8 cellular contexts compared by ENCODE assay signal in the genomic region with DNA sequence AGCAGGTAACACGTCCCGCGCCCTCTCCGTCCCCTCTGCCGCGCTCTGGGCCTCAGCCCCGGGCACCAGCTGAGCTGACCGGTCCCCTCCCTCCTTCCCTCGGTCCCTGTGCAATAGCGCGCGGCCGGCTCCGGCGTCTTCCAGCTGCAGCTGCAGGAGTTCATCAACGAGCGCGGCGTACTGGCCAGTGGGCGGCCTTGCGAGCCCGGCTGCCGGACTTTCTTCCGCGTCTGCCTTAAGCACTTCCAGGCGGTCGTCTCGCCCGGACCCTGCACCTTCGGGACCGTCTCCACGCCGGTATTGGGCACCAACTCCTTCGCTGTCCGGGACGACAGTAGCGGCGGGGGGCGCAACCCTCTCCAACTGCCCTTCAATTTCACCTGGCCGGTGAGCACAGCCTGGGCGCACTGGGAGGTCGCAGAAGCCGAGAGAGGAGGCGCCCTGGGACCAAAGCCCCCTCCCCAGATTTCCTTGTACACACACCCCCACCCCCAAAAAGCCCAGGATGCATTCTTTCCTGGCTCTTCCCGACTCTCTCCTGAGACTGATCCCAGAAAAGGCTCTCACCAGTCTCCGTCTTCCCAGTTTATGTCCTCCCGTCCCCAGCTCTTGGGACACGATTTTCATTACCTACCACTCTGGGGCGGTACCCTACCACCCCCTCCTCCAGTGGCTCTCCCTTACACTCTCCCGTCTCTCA. TPM values are rescaled to one million over a fixed set of nuclear protein-coding genes. Genes with fewer than 3 reads are reported as not detected.
DNase-seq lines count a peak whose midpoint lies in the region; ATAC-seq and TF ChIP-seq lines count a peak whose summit lies in the region.

No MANE protein-coding gene starts in this region.

- H3K36me3 ChIP-seq in GM23248 (ENCODE audit: low read depth), result no peaks in the 10 kb centered on the region

- H4K20me1 ChIP-seq in GM23248 (ENCODE audit: insufficient read depth), result no peaks in the 10 kb centered on the region

- H3K9me3 ChIP-seq in GM23248 (ENCODE audit: low read depth), result no peaks in the 10 kb centered on the region

- peaks cover 15% of the 10 kb centered on the region for H3K4me1 ChIP-seq in GM23248 (ENCODE audit: insufficient read depth)

- H3K9ac ChIP-seq in GM23248, result no peak overlapping the region

- H3K27ac ChIP-seq in 22Rv1 (peak overlapping the region; percentile 47), GM23248 (no peak overlapping the region)

- peak overlapping the region; percentile 81 for H3K4me2 ChIP-seq in GM23248 (ENCODE audit: unreplicated experiment)

- intact Hi-C loops in head of caudate nucleus (cut with DNase I), result no loop called here
- intact Hi-C loops in posterior vena cava (cut with DNase I), result no loop called here

- TF ChIP-seq CTCF in 22Rv1 (IDR thresholded peaks at IDR 0.05), result no peak
- no peak for TF ChIP-seq CTCF in WI38 (IDR thresholded peaks at IDR 0.05; ENCODE audit: low read depth, low read length)

- DNase-seq in GM23248 (peak; percentile 73), head of caudate nucleus (peak in 22 of 42 donors; percentile 24 to 71 (median 43)), posterior vena cava (ENCODE audit: low spot score) (peak; percentile 87), NCI-H128 (lab: John Stamatoyannopoulos, UW; ENCODE audit: unreplicated experiment) (no peak), 8988T (no peak)

- H3K9me2 ChIP-seq in GM23248 (ENCODE audit: insufficient read depth), result no peaks in the 10 kb centered on the region

- peak overlapping the region; percentile 55 for H3K4me3 ChIP-seq in GM23248
- peak overlapping the region; percentile 78 for H3K4me3 ChIP-seq in WI38 (ENCODE audit: low read depth, low read length)

- H3F3A ChIP-seq in GM23248 (ENCODE audit: insufficient read depth), result no peaks in the 10 kb centered on the region

- in situ Hi-C loops in GM23248 (cut with MboI), result no loop called here

- H3K27me3 ChIP-seq in GM23248 (replicated peaks; ENCODE audit: insufficient read depth), result peaks cover 49% of the 10 kb centered on the region

- no peaks in the 10 kb centered on the region for H3K79me2 ChIP-seq in GM23248 (ENCODE audit: insufficient read depth)

- ATAC-seq in GM18861 (IDR thresholded peaks at IDR 0.05; ENCODE audit: unreplicated experiment), result no peak

- 0 out of 2 replicates have a peak overlapping the region, but pooled peaks have one; percentile 46 for H2AFZ ChIP-seq in GM23248

- 1% methylated on average over 50 of the region's 50 CpGs for WGBS in GM23248 (ENCODE audit: low coverage in 1 of 2, low lambda C conversion rate in 2 of 2, missing lambda C conversion rate in 2 of 2), 2 experiments

RNA-seq across cellular contexts. Expression of a gene that starts 0.7 kb away (rescaled TPM):
- total RNA-seq in GM23248 (2014; rRNA removed; shearing (Covaris generic)), result not detected in 2 replicates
- polyA plus RNA-seq in GM23248 (2016; fragmentation: Nextera tagmentation; extraction: Ambion mirVana), result not detected in 2 replicates
- total RNA-seq in posterior vena cava, result 1 to 10 TPM; 7.4 to 9.8 TPM

RNA-seq across cellular contexts. Expression of a gene that starts 23.4 kb away (rescaled TPM):
- total RNA-seq in GM23248 (2014; rRNA removed; shearing (Covaris generic)), result 65.8 and 74.4 TPM in 2 replicates
- 43.8 and 47.2 TPM in 2 replicates for polyA plus RNA-seq in GM23248 (2016; fragmentation: Nextera tagmentation; extraction: Ambion mirVana)
- total RNA-seq in posterior vena cava, result 1 to 10 TPM; 1.5 to 3.9 TPM

RNA-seq across cellular contexts. Expression of a gene that starts 35.6 kb away (rescaled TPM):
- 30.4 and 32.7 TPM in 2 replicates for total RNA-seq in GM23248 (2014; rRNA removed; shearing (Covaris generic))
- polyA plus RNA-seq in GM23248 (2016; fragmentation: Nextera tagmentation; extraction: Ambion mirVana), result 15.8 and 16.4 TPM in 2 replicates
- 10 to 100 TPM; 21.9 to 23.3 TPM for total RNA-seq in posterior vena cava

RNA-seq across cellular contexts. Expression of a gene that starts 55.8 kb away (rescaled TPM):
- total RNA-seq in GM23248 (2014; rRNA removed; shearing (Covaris generic)), result not detected in 2 replicates
- polyA plus RNA-seq in GM23248 (2016; fragmentation: Nextera tagmentation; extraction: Ambion mirVana), result not detected in 2 replicates
- total RNA-seq in posterior vena cava, result not detected

Comparison
In these comparisons a context has a peak if more than half of its experiments do, and no peak if none do; other contexts are left out.
1. DNase-seq: peak in GM23248 (single experiment), head of caudate nucleus (22 of 42) and posterior vena cava (single experiment); none in NCI-H128 (single experiment) and 8988T (single experiment).
2. RNA of a gene that starts 23.4 kb away (total RNA-seq): 65.8 to 74.4 TPM in GM23248; 1.5 to 3.9 TPM in posterior vena cava; every median in the first group is over 10 times any median in the second.